Comparison of ENCODE assay signal across 11 cellular contexts in the genomic region with DNA sequence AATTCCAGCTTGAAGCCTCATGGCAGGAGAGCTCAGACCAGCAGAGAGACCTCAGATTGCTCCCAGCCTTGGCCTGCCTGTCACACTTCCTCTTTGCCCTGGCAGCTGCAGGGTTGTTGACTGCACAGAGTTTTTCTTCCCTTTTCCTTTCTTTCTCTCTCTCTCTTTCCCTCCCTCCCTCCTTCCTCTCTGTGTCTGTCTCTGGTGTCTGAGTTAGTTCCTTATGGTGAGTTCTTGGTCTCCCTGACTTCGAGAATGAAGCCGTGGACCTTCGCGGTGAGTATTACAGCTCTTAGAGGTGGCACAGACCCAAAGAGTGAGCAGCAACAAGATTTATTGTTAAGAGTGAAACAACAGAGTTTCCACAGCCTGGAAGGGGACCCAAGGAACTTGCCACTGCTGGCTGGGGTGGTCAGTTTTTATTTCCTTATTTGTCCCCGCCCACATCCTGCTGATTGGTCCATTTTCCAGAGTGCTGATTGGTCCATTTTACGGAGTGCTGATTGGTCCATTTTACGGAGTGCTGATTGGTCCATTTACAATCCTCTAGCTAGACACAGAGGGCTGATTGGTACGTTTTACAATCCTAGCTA.
DNase-seq lines count a peak whose midpoint lies in the region; ATAC-seq, FAIRE-seq and TF ChIP-seq lines count a peak whose summit lies in the region.
"Had no signal": no experiment of that assay in that cellular context is flagged by ENCODE, and none has a peak within 500 bp of the region (broad histone marks: within the 10 kb centered on the region; RNA-seq: fewer than 3 reads in every experiment).

No MANE protein-coding gene starts in this region.

- BruUV-seq in HCT116 (replicated peaks; lab: Mats Ljungman, UMichigan) = no TSS peak

- no peak overlapping the region for H3K27ac ChIP-seq in HCT116 (ENCODE audit: low read depth, low read length)
- H3K27ac ChIP-seq in gastroesophageal sphincter = peak overlapping the region in 3 of 4 donors; percentile 36 to 52 (median 50)

- DNase-seq in HCT116 (ENCODE audit: low read depth, low spot score) (peak; percentile 2), SKM-1 treated with dmso at 0.1 percent for 144 hours (lab: John Stamatoyannopoulos, UW; ENCODE audit: unreplicated experiment) (peak; percentile 92), urothelium cell line (ENCODE audit: low spot score) (no peak)
- no peak for DNase-seq in stimulated activated CD8-positive, alpha-beta memory T cell treated with anti-CD3 and anti-CD28 coated beads, Interleukin-4, amount 100 ng/mL, for 48 hours
- DNase-seq: natural killer cell had no signal

- RAD21 ChIA-PET in HCT116 (lab: Charles Lee; ENCODE audit: low non-redundant PET in 1 of 2, low total read pairs in 2 of 2, uncharacterized antibody in 2 of 2, unreplicated experiment in 2 of 2) = no interaction called here

- no peaks in the 10 kb centered on the region for H3K36me3 Mint-ChIP-seq in stimulated activated naive CD8-positive, alpha-beta T cell treated with anti-CD3 and anti-CD28 coated beads, Interleukin-15, Interleukin-2, amounts not matched to agents 100 ng/mL and 50 ng/mL, for 24 hours (ENCODE audit: low read depth)
- H3K36me3 Mint-ChIP-seq: natural killer cell had no signal

- no peaks in the 10 kb centered on the region for H3K79me2 ChIP-seq in HCT116 (ENCODE audit: insufficient read depth, low read length)

- no peak overlapping the region for H3K4me3 Mint-ChIP-seq in stimulated activated naive CD8-positive, alpha-beta T cell treated with anti-CD3 and anti-CD28 coated beads, Interleukin-15, Interleukin-2, amounts not matched to agents 100 ng/mL and 50 ng/mL, for 24 hours
- H3K4me3 Mint-ChIP-seq: natural killer cell had no signal

- no peak for TF ChIP-seq RAD21 in HCT116 (IDR thresholded peaks at IDR 0.05; ENCODE audit: low read depth)

- peak overlapping the region; percentile 21 for H3K27ac Mint-ChIP-seq in stimulated activated naive CD8-positive, alpha-beta T cell treated with anti-CD3 and anti-CD28 coated beads, Interleukin-15, Interleukin-2, amounts not matched to agents 100 ng/mL and 50 ng/mL, for 24 hours

- H3K4me2 ChIP-seq in HCT116 (ENCODE audit: low read length) = no peak overlapping the region

- no peaks in the 10 kb centered on the region for H3K27me3 Mint-ChIP-seq in stimulated activated naive CD8-positive, alpha-beta T cell treated with anti-CD3 and anti-CD28 coated beads, Interleukin-15, Interleukin-2, amounts not matched to agents 100 ng/mL and 50 ng/mL, for 24 hours

- H3K36me3 ChIP-seq in HCT116 (ENCODE audit: control insufficient read depth in 1 of 2, insufficient read depth in 2 of 2, low read length in 2 of 2) (no peaks in the 10 kb centered on the region), gastroesophageal sphincter (no peaks in the 10 kb centered on the region)
- H3K36me3 ChIP-seq: breast epithelium had no signal

- TF ChIP-seq CTCF in HCT116 (IDR thresholded peaks at IDR 0.05 in 2 of 3, conservative IDR thresholded peaks at IDR 0.05 in 1 of 3; ENCODE audit: borderline replicate concordance in 1 of 3, insufficient read depth in 1 of 3, low read depth in 2 of 3, low read length in 2 of 3) (no peak), gastroesophageal sphincter (IDR thresholded peaks at IDR 0.05) (no peak)

- H3K9me2 ChIP-seq in HCT116 (ENCODE audit: insufficient read depth) = no peaks in the 10 kb centered on the region

- POLR2A ChIA-PET in HCT116 (lab: Charles Lee) = no interaction called here

- no peak for FAIRE-seq in urothelium cell line (lab: Jason Lieb, UNC)
- FAIRE-seq: GM19239 had no signal

- TF ChIP-seq EP300 in gastroesophageal sphincter (IDR thresholded peaks at IDR 0.05) = no peak

- no peaks in the 10 kb centered on the region for H3K27me3 ChIP-seq in HCT116 (ENCODE audit: insufficient read depth, low read length)
- no peaks in the 10 kb centered on the region for H3K27me3 ChIP-seq in gastroesophageal sphincter
- H3K27me3 ChIP-seq: breast epithelium had no signal

- H3K4me1 Mint-ChIP-seq in stimulated activated naive CD8-positive, alpha-beta T cell treated with anti-CD3 and anti-CD28 coated beads, Interleukin-15, Interleukin-2, amounts not matched to agents 100 ng/mL and 50 ng/mL, for 24 hours (ENCODE audit: low read depth) = peaks cover 32% of the 10 kb centered on the region

- no peaks in the 10 kb centered on the region; a peak in 1 of 4 replicates for H3K9me3 ChIP-seq in HCT116 (ENCODE audit: control insufficient read depth in 1 of 2, insufficient read depth in 1 of 2, low read depth in 1 of 2, low read length in 2 of 2)
- no peaks in the 10 kb centered on the region for H3K9me3 ChIP-seq in gastroesophageal sphincter
- H3K9me3 ChIP-seq: breast epithelium had no signal

- no peak for TF ChIP-seq POLR2A in HCT116 (IDR thresholded peaks at IDR 0.05; ENCODE audit: borderline replicate concordance, extremely low read depth, insufficient read depth, insufficient read length)
- no peak for TF ChIP-seq POLR2A in gastroesophageal sphincter (IDR thresholded peaks at IDR 0.05)

- H3K4me1 ChIP-seq in HCT116 (ENCODE audit: control insufficient read depth in 1 of 2, insufficient read depth in 2 of 2, low read length in 2 of 2) (peaks cover 14 to 19% of the 10 kb centered on the region in 2 experiments), gastroesophageal sphincter (peaks cover 0 to 49% (median 14%) of the 10 kb centered on the region in 3 donors)
- H3K4me1 ChIP-seq: breast epithelium had no signal

- no peaks in the 10 kb centered on the region for H4K20me1 ChIP-seq in HCT116 (ENCODE audit: insufficient read depth)

- H3K9ac ChIP-seq in HCT116 (ENCODE audit: low read length) = no peak overlapping the region

- peaks cover 4% of the 10 kb centered on the region for H3K9me3 Mint-ChIP-seq in stimulated activated naive CD8-positive, alpha-beta T cell treated with anti-CD3 and anti-CD28 coated beads, Interleukin-15, Interleukin-2, amounts not matched to agents 100 ng/mL and 50 ng/mL, for 24 hours
- H3K9me3 Mint-ChIP-seq: natural killer cell had no signal

- no peak for ATAC-seq in HCT116
- no peak for ATAC-seq in gastroesophageal sphincter
- ATAC-seq in HG03469 (IDR thresholded peaks at IDR 0.05; ENCODE audit: unreplicated experiment) = no peak
- ATAC-seq in GM18870 (IDR thresholded peaks at IDR 0.05; ENCODE audit: unreplicated experiment) = no peak
- ATAC-seq: natural killer cell had no signal

- CTCF ChIA-PET in HCT116 (lab: Charles Lee) = no interaction called here

- H2AFZ ChIP-seq in HCT116 (ENCODE audit: low read depth, low read length, poor library complexity, severe bottlenecking) = no peak overlapping the region

- H3K4me3 ChIP-seq in HCT116 (replicated peaks in 1 of 2; ENCODE audit: low read depth in 1 of 2, low read length in 2 of 2) (no peak overlapping the region), gastroesophageal sphincter (no peak overlapping the region)
- H3K4me3 ChIP-seq: breast epithelium had no signal

- WGBS in gastroesophageal sphincter (ENCODE audit: low coverage in 1 of 2), 2 donors = 91 to 100% methylated on average over 4 of the region's 8 CpGs

- intact Hi-C loops in HCT116 (cut with micrococcal nuclease) = loop anchor here (5.0 kb wide), 1 partner anchor 253 kb away; no protein-coding TSS in a partner anchor

TF ChIP-seq in HCT116, 20 proteins besides CTCF, POLR2A, EP300 and RAD21:
- peak; percentile 24; the same call in 1 of the 2 replicates for TF ChIP-seq SP1 (IDR thresholded peaks at IDR 0.05; ENCODE audit: low read depth)
- no peak for TF ChIP-seq ZFX (IDR thresholded peaks at IDR 0.05)
- TF ChIP-seq CBX3 (IDR thresholded peaks at IDR 0.05; ENCODE audit: low read depth) = no peak
- no peak for TF ChIP-seq YY1 (IDR thresholded peaks at IDR 0.05; ENCODE audit: extremely low read depth, insufficient replicate concordance, low read depth, low read length)
- TF ChIP-seq POLR2AphosphoS5 (IDR thresholded peaks at IDR 0.05; ENCODE audit: low read depth, low read length) = no peak
- no peak for TF ChIP-seq ELF1 (IDR thresholded peaks at IDR 0.05; ENCODE audit: borderline replicate concordance, low read depth)
- TF ChIP-seq SRF (IDR thresholded peaks at IDR 0.05; ENCODE audit: low read depth) = no peak
- TF ChIP-seq CEBPB (IDR thresholded peaks at IDR 0.05; ENCODE audit: low read depth) = no peak

Comparison
In these comparisons a context has a peak if more than half of its experiments do, and no peak if none do; other contexts are left out.
1. DNase-seq: peak in HCT116 (single experiment) and SKM-1 treated with dmso at 0.1 percent for 144 hours (single experiment); none in urothelium cell line (single experiment) and stimulated activated CD8-positive, alpha-beta memory T cell treated with anti-CD3 and anti-CD28 coated beads, Interleukin-4, amount 100 ng/mL, for 48 hours (single experiment).